Comparison of ENCODE assay signal across 1 cellular context in the genomic region with DNA sequence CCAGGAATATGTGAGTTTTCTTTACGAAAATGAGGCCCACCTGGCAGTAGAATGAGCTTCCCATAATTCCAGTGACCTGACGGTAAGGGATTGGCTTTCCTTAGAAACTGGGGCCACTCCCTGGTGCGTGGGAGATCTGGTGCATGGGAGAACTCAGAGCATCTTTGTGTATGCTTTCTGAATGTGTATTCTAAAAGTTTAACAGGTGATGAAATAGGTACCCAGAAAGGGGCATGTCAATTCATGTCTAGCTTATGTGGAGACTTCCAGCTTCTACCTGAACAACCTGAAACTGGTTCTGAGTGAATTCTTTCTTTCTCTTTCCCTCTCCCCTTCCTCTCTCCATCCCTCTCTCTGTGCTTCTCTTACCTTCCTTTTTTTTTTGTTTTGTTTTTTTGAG.
TF ChIP-seq lines count a peak whose summit lies in the region.

No MANE protein-coding gene starts in this region.

TF ChIP-seq in K562, 482 proteins besides CTCF, POLR2A, EP300 and RAD21:
- TF ChIP-seq HDAC3 (IDR thresholded peaks at IDR 0.05; ENCODE audit: borderline replicate concordance, partially characterized antibody) (no peak), KDM5B (IDR thresholded peaks at IDR 0.05; ENCODE audit: insufficient replicate concordance, low read depth, low read length) (no peak), ZNF695 (CRISPR knock-in tag; IDR thresholded peaks at IDR 0.05) (no peak), POLR2B (IDR thresholded peaks at IDR 0.05; ENCODE audit: low read depth, partially characterized antibody) (no peak)
TF ChIP-seq in K562: peak in this region for 0.
